Comparison of ENCODE assay signal across 23 cellular contexts in the genomic region with DNA sequence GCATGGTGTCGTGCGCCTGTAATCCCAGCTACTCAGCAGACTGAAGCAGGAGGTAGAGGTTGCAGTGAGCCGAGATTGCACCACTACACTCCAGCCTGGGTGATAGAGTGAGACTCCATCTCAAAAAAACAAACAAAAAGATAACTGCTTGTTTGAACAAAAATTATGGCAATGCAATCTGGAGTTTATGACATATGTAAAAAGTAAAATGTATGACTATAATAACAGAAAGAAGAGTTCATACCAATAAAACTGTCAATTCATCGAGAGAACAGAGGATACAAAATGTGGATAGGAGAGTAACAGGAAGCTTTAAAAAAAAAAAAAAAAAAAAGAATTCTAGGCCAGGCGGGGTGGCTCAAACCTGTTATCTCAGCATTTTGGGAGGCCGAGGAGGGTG.
"Had no signal": no experiment of that assay in that cellular context is flagged by ENCODE, and none has a peak within 500 bp of the region (broad histone marks: within the 10 kb centered on the region; RNA-seq: fewer than 3 reads in every experiment).

No MANE protein-coding gene starts in this region.

- H3K9me3 ChIP-seq: MG63, SJCRH30 had no signal

- H3K27me3 Mint-ChIP-seq: IgD-negative memory B cell had no signal

- ATAC-seq: Panc1, SK-N-SH treated with all-trans-retinoic acid at 6 μM for 48 hours had no signal

- H3K4me3 Mint-ChIP-seq: IgD-negative memory B cell had no signal

- H3K4me1 Mint-ChIP-seq: IgD-negative memory B cell had no signal

- H3K4me3 ChIP-seq: MG63, SJCRH30 had no signal

- H3K27ac Mint-ChIP-seq: IgD-negative memory B cell had no signal

- H3K27me3 ChIP-seq: MG63, SJCRH30 had no signal

- H3K9me3 Mint-ChIP-seq: IgD-negative memory B cell had no signal

- DNase-seq: KBM-7, MG63, NCI-H1092, NCI-H1105 treated with DMSO at 0.1 percent for 48 hours, NCI-H1417 treated with DMSO at 0.1 percent for 48 hours, NCI-H146, NCI-H1694 treated with DMSO at 0.1 percent for 48 hours, NCI-H2029, NCI-H2081 treated with DMSO at 0.1 percent for 48 hours, NCI-H2171, NCI-H226, NCI-H446, NCI-H510A, NCI-H524 treated with DMSO at 0.1 percent for 48 hours, NCI-H69, NCI-H774, SHP77 treated with DMSO at 0.1 percent for 48 hours, SJCRH30 had no signal

- H3K4me1 ChIP-seq: SJCRH30 had no signal

- H3K36me3 ChIP-seq: MG63, SJCRH30 had no signal

- H3K27ac ChIP-seq: HL-60, RWPE1, SJCRH30 had no signal
